Comparison of ENCODE assay signal across 14 cellular contexts in genomic region chr1:97144527-97144926, GRCh38.
A peak's percentile ranks its signal among the peaks of the same experiment; 100 is the strongest.
DNase-seq lines count a peak whose midpoint lies in the region; ATAC-seq and TF ChIP-seq lines count a peak whose summit lies in the region.
"Had no signal": no experiment of that assay in that cellular context is flagged by ENCODE, and none has a peak within 500 bp of the region (broad histone marks: within the 10 kb centered on the region; RNA-seq: fewer than 3 reads in every experiment).

No MANE protein-coding gene starts in this region.

- H3K36me3 ChIP-seq in MG63 (no peaks in the 10 kb centered on the region), kidney epithelial cell (ENCODE audit: control insufficient read depth, insufficient read depth, low read length) (no peaks in the 10 kb centered on the region)
- H3K36me3 ChIP-seq: HAP-1 had no signal

- ATAC-seq in GM21825 (IDR thresholded peaks at IDR 0.05; ENCODE audit: unreplicated experiment) (no peak), GM21737 (IDR thresholded peaks at IDR 0.05; ENCODE audit: unreplicated experiment) (no peak)

- no peaks in the 10 kb centered on the region; the same call in 1 of the 2 replicates for H3K9me3 ChIP-seq in MG63
- H3K9me3 ChIP-seq: HAP-1 had no signal

- H3K27me3 ChIP-seq in MG63, result no peaks in the 10 kb centered on the region
- H3K27me3 ChIP-seq in kidney epithelial cell (ENCODE audit: control insufficient read depth, insufficient read depth, low read length), result no peaks in the 10 kb centered on the region

- peak overlapping the region; percentile 79 for H3K27ac ChIP-seq in caudate nucleus (ENCODE audit: low read depth, low read length)

- H3K4me3 ChIP-seq in MG63 (no peak overlapping the region), kidney epithelial cell (ENCODE audit: low read depth, low read length) (no peak overlapping the region)
- H3K4me3 ChIP-seq: HAP-1 had no signal

- no peak for TF ChIP-seq CTCF in kidney epithelial cell (IDR thresholded peaks at IDR 0.05; ENCODE audit: insufficient read depth, low read length, poor library complexity, severe bottlenecking)

- DNase-seq in AG08396 (ENCODE audit: low spot score), result peak; percentile 18
- peak; percentile 8 for DNase-seq in MG63
- no peak for DNase-seq in caudate nucleus (lab: John Stamatoyannopoulos, UW)
- peak; percentile 59 for DNase-seq in kidney epithelial cell (ENCODE audit: low read depth)
- DNase-seq in anterior cingulate cortex (lab: John Stamatoyannopoulos, UW), result no peak
- no peak for DNase-seq in activated T-cell treated with anti-CD3 and anti-CD28 coated beads, Interleukin-2, amount 50 U/mL, for 48 hours
- DNase-seq: activated CD4-positive, alpha-beta T cell treated with anti-CD3 and anti-CD28 coated beads for 1 hour; activated gamma-delta T cell; effector memory CD4-positive, alpha-beta T cell; NCI-H748 treated with DMSO at 0.1 percent for 48 hours; nephron progenitor cell had no signal

Comparison
In these comparisons a context has a peak if more than half of its experiments do, and no peak if none do; other contexts are left out.
1. DNase-seq: peak in AG08396 (single experiment), MG63 (single experiment) and kidney epithelial cell (single experiment); none in caudate nucleus (0 of 61), anterior cingulate cortex (0 of 58) and activated T-cell treated with anti-CD3 and anti-CD28 coated beads, Interleukin-2, amount 50 U/mL, for 48 hours (0 of 2).